8 cellular contexts compared by ENCODE assay signal in the genomic region with DNA sequence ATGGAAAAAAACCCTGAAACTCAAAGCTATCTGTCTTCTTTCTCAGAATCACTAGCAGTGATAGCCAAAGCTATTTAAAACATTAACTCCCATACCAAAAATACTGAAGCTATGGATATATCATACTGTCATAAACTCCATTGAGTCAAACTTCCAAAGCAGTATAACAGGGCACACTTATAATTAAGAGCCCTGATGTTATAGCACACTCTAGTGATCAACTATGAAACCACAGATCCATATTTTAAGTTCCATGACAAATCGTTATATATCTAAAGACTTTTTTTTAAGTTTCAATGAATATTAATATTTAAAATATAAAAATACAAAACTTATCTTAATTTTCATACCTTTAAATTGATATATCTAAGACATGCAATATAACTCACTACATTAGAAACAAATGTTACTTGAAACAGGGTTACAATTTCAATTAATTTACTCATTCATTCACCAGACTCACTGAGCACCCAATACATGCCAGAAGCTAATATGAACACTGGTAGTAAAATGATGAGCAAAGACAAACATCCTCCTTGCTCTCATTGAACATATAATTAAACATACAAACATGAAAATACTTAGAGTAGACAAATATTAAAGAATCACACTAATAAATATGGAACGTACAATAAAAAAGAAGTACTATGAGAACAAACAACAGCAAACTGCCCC.
DNase-seq lines count a peak whose midpoint lies in the region; ATAC-seq and TF ChIP-seq lines count a peak whose summit lies in the region.

No MANE protein-coding gene starts in this region.

- peaks cover 13% of the 10 kb centered on the region for H3K36me3 Mint-ChIP-seq in progenitor cell of endocrine pancreas (ENCODE audit: insufficient read depth)

- no peak overlapping the region for H3K4me3 Mint-ChIP-seq in progenitor cell of endocrine pancreas (ENCODE audit: low read depth)

- DNase-seq in NCI-H82 (lab: John Stamatoyannopoulos, UW) (peak; percentile 21), epithelial cell of esophagus (ENCODE audit: low read depth) (peak; percentile 39), progenitor cell of endocrine pancreas (ENCODE audit: low spot score, unreplicated experiment) (no peak), COLO668 (lab: John Stamatoyannopoulos, UW; ENCODE audit: unreplicated experiment) (no peak)
- DNase-seq in effector CD4-positive, alpha-beta T cell: no peak

- TF ChIP-seq CTCF in epithelial cell of esophagus (IDR thresholded peaks at IDR 0.05; ENCODE audit: insufficient read depth, low read depth, low read length, missing control alignments): peak; percentile 49
- TF ChIP-seq CTCF in progenitor cell of endocrine pancreas (IDR thresholded peaks at IDR 0.05; ENCODE audit: unreplicated experiment): peak; percentile 52

- H3K27ac Mint-ChIP-seq in progenitor cell of endocrine pancreas: no peak overlapping the region

- ATAC-seq in GM18861 (IDR thresholded peaks at IDR 0.05; ENCODE audit: unreplicated experiment) (peak; percentile 56), GM18520 (IDR thresholded peaks at IDR 0.05; ENCODE audit: unreplicated experiment) (no peak), GM21515 (IDR thresholded peaks at IDR 0.05; ENCODE audit: unreplicated experiment) (no peak)

- H3K4me1 Mint-ChIP-seq in progenitor cell of endocrine pancreas (ENCODE audit: low read depth): no peaks in the 10 kb centered on the region

- H3K4me3 ChIP-seq in epithelial cell of esophagus (ENCODE audit: low read length): no peak overlapping the region

- no peaks in the 10 kb centered on the region for H3K9me3 Mint-ChIP-seq in progenitor cell of endocrine pancreas (ENCODE audit: low read depth)

- H3K27me3 Mint-ChIP-seq in progenitor cell of endocrine pancreas: no peaks in the 10 kb centered on the region

Comparison
In these comparisons a context has a peak if more than half of its experiments do, and no peak if none do; other contexts are left out.
1. DNase-seq: peak in NCI-H82 (single experiment) and epithelial cell of esophagus (single experiment); none in progenitor cell of endocrine pancreas (single experiment), effector CD4-positive, alpha-beta T cell (single experiment) and COLO668 (single experiment).